In the genomic region with DNA sequence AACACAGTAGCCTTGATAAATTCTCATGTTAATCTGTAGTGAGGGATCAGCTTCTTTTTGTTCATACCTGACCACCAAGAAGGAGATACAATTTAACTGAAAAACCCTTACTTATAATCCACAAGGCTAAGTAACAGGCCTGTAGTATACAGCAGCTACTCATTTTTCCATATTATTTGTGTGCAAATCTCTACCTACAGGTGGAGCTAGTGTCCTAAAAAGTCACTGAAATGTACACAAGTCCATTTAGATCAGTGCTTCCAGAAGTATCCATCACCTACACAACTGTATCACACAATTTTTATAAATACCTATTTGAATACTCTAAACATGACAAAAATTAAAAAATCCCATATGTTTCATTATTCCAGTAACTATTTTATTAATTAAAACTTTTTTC, we compare ENCODE assay signal across 7 cellular contexts.
DNase-seq lines count a peak whose midpoint lies in the region; ATAC-seq and TF ChIP-seq lines count a peak whose summit lies in the region.

No MANE protein-coding gene starts in this region.

- H3K4me1 Mint-ChIP-seq in brain (peaks cover 4% of the 10 kb centered on the region), neural crest cell (no peaks in the 10 kb centered on the region)

- no peak overlapping the region for H3K27ac ChIP-seq in Peyer's patch

- no peaks in the 10 kb centered on the region for H3K27me3 ChIP-seq in Peyer's patch

- H3K27ac Mint-ChIP-seq in brain, result no peak overlapping the region
- no peak overlapping the region for H3K27ac Mint-ChIP-seq in neural crest cell (ENCODE audit: unreplicated experiment)

- no peaks in the 10 kb centered on the region for H3K4me1 ChIP-seq in Peyer's patch

- no peak overlapping the region for H3K4me3 ChIP-seq in Peyer's patch

- H3K36me3 Mint-ChIP-seq in brain (no peaks in the 10 kb centered on the region), neural crest cell (ENCODE audit: low read depth) (no peaks in the 10 kb centered on the region)

- H3K4me3 Mint-ChIP-seq in brain (no peak overlapping the region), neural crest cell (no peak overlapping the region)

- H3K9me3 ChIP-seq in Peyer's patch, result peaks cover 0 to 4% (median 0%) of the 10 kb centered on the region in 4 donors

- peaks cover 4% of the 10 kb centered on the region for H3K27me3 Mint-ChIP-seq in brain
- no peaks in the 10 kb centered on the region for H3K27me3 Mint-ChIP-seq in neural crest cell (ENCODE audit: low read depth)

- DNase-seq in NCI-H1092 (lab: John Stamatoyannopoulos, UW), result peak; percentile 6
- DNase-seq in neural crest cell (ENCODE audit: low read depth, low spot score), result no peak
- no peak for DNase-seq in Peyer's patch

- H3K9me3 Mint-ChIP-seq in brain, result peaks cover 0 to 5% (median 0%) of the 10 kb centered on the region in 5 experiments
- H3K9me3 Mint-ChIP-seq in neural crest cell, result no peaks in the 10 kb centered on the region

- no peak for TF ChIP-seq POLR2A in Peyer's patch (IDR thresholded peaks at IDR 0.05)

- TF ChIP-seq CTCF in GM12872 (IDR thresholded peaks at IDR 0.05; ENCODE audit: insufficient read depth, low read depth, low read length) (peak; percentile 47), brain (conservative IDR thresholded peaks at IDR 0.05) (peak; percentile 39 to 53), neural crest cell (conservative IDR thresholded peaks at IDR 0.05) (peak; percentile 70), Peyer's patch (IDR thresholded peaks at IDR 0.05) (peak in 3 of 6 experiments; percentile 29 to 36 (median 32))

- ATAC-seq in HG03571 (IDR thresholded peaks at IDR 0.05; ENCODE audit: unreplicated experiment) (no peak), HG03175 (IDR thresholded peaks at IDR 0.05; ENCODE audit: unreplicated experiment) (no peak)

- no peaks in the 10 kb centered on the region for H3K36me3 ChIP-seq in Peyer's patch
